ENCODE assay signal across 1 cellular context in the genomic region with DNA sequence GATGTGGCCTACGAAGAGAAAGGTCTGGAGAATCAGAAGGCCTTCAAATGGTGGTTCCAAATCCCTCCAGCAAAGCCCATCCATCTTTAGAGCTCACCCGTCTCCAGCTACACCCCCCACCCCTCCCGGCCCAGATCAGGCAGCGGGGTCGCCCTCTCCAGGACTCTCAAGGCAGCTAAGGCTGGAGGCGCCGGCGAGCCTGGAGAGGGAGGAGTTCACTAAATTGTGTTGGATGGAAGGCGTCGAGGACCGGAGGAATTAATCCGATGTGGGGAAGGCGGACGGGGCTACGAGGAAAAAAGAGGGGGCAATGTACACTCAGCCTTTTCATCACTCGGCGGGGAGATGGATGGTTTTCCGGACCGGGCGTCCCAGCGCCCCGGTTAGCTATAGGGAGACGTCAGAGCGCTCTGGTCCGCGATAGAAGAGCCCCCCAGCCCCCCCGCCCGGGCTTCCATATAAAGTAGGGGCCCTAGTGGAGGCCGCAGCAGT.
TF ChIP-seq lines count a peak whose summit lies in the region.

A gene (plus strand): TSS at position 487 of the 492 bp plus-strand sequence. CDS start 108 bp downstream, outside the sequence.

TF ChIP-seq in WTC11, 78 proteins besides CTCF, POLR2A, EP300 and RAD21 (continued from another document):
- TF ChIP-seq, protein P1, sequence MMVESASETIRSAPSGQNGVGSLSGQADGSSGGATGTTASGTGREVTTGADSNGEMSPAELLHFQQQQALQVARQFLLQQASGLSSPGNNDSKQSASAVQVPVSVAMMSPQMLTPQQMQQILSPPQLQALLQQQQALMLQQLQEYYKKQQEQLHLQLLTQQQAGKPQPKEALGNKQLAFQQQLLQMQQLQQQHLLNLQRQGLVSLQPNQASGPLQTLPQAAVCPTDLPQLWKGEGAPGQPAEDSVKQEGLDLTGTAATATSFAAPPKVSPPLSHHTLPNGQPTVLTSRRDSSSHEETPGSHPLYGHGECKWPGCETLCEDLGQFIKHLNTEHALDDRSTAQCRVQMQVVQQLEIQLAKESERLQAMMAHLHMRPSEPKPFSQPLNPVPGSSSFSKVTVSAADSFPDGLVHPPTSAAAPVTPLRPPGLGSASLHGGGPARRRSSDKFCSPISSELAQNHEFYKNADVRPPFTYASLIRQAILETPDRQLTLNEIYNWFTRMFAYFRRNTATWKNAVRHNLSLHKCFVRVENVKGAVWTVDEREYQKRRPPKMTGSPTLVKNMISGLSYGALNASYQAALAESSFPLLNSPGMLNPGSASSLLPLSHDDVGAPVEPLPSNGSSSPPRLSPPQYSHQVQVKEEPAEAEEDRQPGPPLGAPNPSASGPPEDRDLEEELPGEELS (CRISPR knock-in tag; IDR thresholded peaks at IDR 0.05), result no peak
- no peak for TF ChIP-seq CREB1 (CRISPR knock-in tag; IDR thresholded peaks at IDR 0.05)
- TF ChIP-seq CBFB (CRISPR knock-in tag; IDR thresholded peaks at IDR 0.05; ENCODE audit: low read depth), result no peak
- no peak for TF ChIP-seq ZNF396 (CRISPR knock-in tag; IDR thresholded peaks at IDR 0.05; ENCODE audit: borderline replicate concordance)
- TF ChIP-seq TEAD4 (CRISPR knock-in tag; IDR thresholded peaks at IDR 0.05), result no peak
- no peak for TF ChIP-seq NR2C2 (CRISPR knock-in tag; IDR thresholded peaks at IDR 0.05)
- no peak for TF ChIP-seq MXD4 (CRISPR knock-in tag; IDR thresholded peaks at IDR 0.05; ENCODE audit: borderline replicate concordance)
- no peak for TF ChIP-seq ZNF671 (CRISPR knock-in tag; IDR thresholded peaks at IDR 0.05)
- TF ChIP-seq ZNF219 (CRISPR knock-in tag; IDR thresholded peaks at IDR 0.05; ENCODE audit: borderline replicate concordance), result no peak
- no peak for TF ChIP-seq TEAD1 (CRISPR knock-in tag; IDR thresholded peaks at IDR 0.05)
- TF ChIP-seq, protein P2, sequence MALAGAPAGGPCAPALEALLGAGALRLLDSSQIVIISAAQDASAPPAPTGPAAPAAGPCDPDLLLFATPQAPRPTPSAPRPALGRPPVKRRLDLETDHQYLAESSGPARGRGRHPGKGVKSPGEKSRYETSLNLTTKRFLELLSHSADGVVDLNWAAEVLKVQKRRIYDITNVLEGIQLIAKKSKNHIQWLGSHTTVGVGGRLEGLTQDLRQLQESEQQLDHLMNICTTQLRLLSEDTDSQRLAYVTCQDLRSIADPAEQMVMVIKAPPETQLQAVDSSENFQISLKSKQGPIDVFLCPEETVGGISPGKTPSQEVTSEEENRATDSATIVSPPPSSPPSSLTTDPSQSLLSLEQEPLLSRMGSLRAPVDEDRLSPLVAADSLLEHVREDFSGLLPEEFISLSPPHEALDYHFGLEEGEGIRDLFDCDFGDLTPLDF (CRISPR knock-in tag; IDR thresholded peaks at IDR 0.05), result no peak
- TF ChIP-seq, protein P3, sequence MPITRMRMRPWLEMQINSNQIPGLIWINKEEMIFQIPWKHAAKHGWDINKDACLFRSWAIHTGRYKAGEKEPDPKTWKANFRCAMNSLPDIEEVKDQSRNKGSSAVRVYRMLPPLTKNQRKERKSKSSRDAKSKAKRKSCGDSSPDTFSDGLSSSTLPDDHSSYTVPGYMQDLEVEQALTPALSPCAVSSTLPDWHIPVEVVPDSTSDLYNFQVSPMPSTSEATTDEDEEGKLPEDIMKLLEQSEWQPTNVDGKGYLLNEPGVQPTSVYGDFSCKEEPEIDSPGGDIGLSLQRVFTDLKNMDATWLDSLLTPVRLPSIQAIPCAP (CRISPR knock-in tag; IDR thresholded peaks at IDR 0.05), result no peak
